In the genomic region with DNA sequence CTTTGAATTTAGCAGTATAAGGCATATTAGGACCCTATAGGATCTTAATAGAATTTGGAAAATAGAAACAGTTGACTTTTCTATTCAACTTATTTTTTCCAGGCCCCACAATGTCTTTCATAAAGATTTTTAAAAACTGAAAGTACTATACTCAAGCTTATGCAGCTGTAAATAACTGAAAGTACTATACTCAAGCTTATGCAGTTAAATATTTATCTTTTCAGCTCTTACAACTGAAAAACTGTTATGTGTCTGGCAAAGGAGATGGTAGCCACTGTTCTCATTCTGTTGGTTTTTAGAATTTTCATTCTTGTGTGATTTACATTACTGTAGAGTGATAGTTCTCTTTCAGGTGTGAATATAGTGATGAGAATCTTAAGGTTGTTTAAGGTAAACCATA, we compare ENCODE assay signal across 26 cellular contexts. TPM values are rescaled to one million over a fixed set of nuclear protein-coding genes. Genes with fewer than 3 reads are reported as not detected.
DNase-seq lines count a peak whose midpoint lies in the region; ATAC-seq, FAIRE-seq and TF ChIP-seq lines count a peak whose summit lies in the region.
"Had no signal": no experiment of that assay in that cellular context is flagged by ENCODE, and none has a peak within 500 bp of the region (broad histone marks: within the 10 kb centered on the region; RNA-seq: fewer than 3 reads in every experiment).

No MANE protein-coding gene starts in this region.

- peaks cover 8% of the 10 kb centered on the region; the same call in 1 of the 2 replicates for H3K4me1 ChIP-seq in GM23338 (ENCODE audit: insufficient read depth)
- no peaks in the 10 kb centered on the region for H3K4me1 ChIP-seq in GM12878 (ENCODE audit: control insufficient read depth, insufficient read depth, low read length)
- H3K4me1 ChIP-seq in Caco-2, result peaks cover 19% of the 10 kb centered on the region

- H3K4me3 ChIP-seq in GM23338, result no peak overlapping the region
- H3K4me3 ChIP-seq in GM12878, result no peak overlapping the region
- H3K4me3 ChIP-seq in Caco-2 (ENCODE audit: low read depth, low read length), result no peak overlapping the region
- H3K4me3 ChIP-seq: body of pancreas, SK-N-MC had no signal

- TF ChIP-seq CTCF in GM23338 (conservative IDR thresholded peaks at IDR 0.05; ENCODE audit: low read depth in 2 of 2) (no peak), GM12878 (IDR thresholded peaks at IDR 0.05 in 2 of 3, conservative IDR thresholded peaks at IDR 0.05 in 1 of 3; ENCODE audit: control insufficient read depth in 2 of 3, extremely low read depth in 1 of 3, insufficient read depth in 1 of 3, low read depth in 3 of 3, low read length in 3 of 3) (no peak), osteocyte (IDR thresholded peaks at IDR 0.05) (no peak), Caco-2 (IDR thresholded peaks at IDR 0.05; ENCODE audit: insufficient read depth in 1 of 2, low read depth in 1 of 2, low read length in 1 of 2, severe bottlenecking in 1 of 2, unreplicated experiment in 1 of 2) (no peak)

- H4K20me1 ChIP-seq in GM23338 (replicated peaks; ENCODE audit: insufficient read depth) (peaks cover 3% of the 10 kb centered on the region; the same call in 1 of the 2 replicates), GM12878 (ENCODE audit: control insufficient read depth, insufficient read depth) (no peaks in the 10 kb centered on the region)

- H3K27me3 Mint-ChIP-seq in GM23338 (ENCODE audit: insufficient read depth, low read depth, poor library complexity), result peaks cover 2% of the 10 kb centered on the region
- no peaks in the 10 kb centered on the region for H3K27me3 Mint-ChIP-seq in osteocyte (ENCODE audit: unreplicated experiment)
- H3K27me3 Mint-ChIP-seq in activated CD4-positive, alpha-beta T cell treated with anti-CD3 and anti-CD28 coated beads, Interleukin-2, amount 10 ng/mL, durations not matched to agents 7 days and 5 days, result no peaks in the 10 kb centered on the region
- no peaks in the 10 kb centered on the region for H3K27me3 Mint-ChIP-seq in Caco-2 (ENCODE audit: insufficient read depth, unreplicated experiment)
- H3K27me3 Mint-ChIP-seq: activated naive CD8-positive, alpha-beta T cell treated with anti-CD3 and anti-CD28 coated beads, Interleukin-2, amount 50 U/mL, for 24 hours; progenitor cell of endocrine pancreas had no signal

- H3K27ac ChIP-seq in GM23338 (ENCODE audit: low read depth) (no peak overlapping the region), GM12878 (ENCODE audit: control insufficient read depth, insufficient read depth) (no peak overlapping the region)
- H3K27ac ChIP-seq: KMS-11 had no signal

- intact Hi-C loops in GM12878 (cut with micrococcal nuclease; ENCODE audit: unreplicated experiment) (no loop called here), Caco-2 (cut with micrococcal nuclease; ENCODE audit: unreplicated experiment) (no loop called here)

- H3K79me2 ChIP-seq in GM23338 (replicated peaks; ENCODE audit: insufficient read depth), result peaks cover 98% of the 10 kb centered on the region
- peaks cover 55% of the 10 kb centered on the region for H3K79me2 ChIP-seq in GM12878 (ENCODE audit: control insufficient read depth, insufficient read depth, low read length)

- ATAC-seq in GM18511 (IDR thresholded peaks at IDR 0.05; ENCODE audit: unreplicated experiment) (peak; percentile 48), GM23338 (no peak), GM12878 (peak; percentile 52), GM18519 (IDR thresholded peaks at IDR 0.05; ENCODE audit: low FRiP score, unreplicated experiment) (no peak)
- ATAC-seq: activated naive CD8-positive, alpha-beta T cell treated with anti-CD3 and anti-CD28 coated beads, Interleukin-2, amount 50 U/mL, for 24 hours; body of pancreas; left ventricle myocardium superior had no signal

- no peak overlapping the region for H3K4me3 Mint-ChIP-seq in GM23338
- no peak overlapping the region for H3K4me3 Mint-ChIP-seq in osteocyte (ENCODE audit: unreplicated experiment)
- no peak overlapping the region for H3K4me3 Mint-ChIP-seq in activated CD4-positive, alpha-beta T cell treated with anti-CD3 and anti-CD28 coated beads, Interleukin-2, amount 10 ng/mL, durations not matched to agents 7 days and 5 days
- H3K4me3 Mint-ChIP-seq in Caco-2 (ENCODE audit: unreplicated experiment), result no peak overlapping the region
- H3K4me3 Mint-ChIP-seq: activated naive CD8-positive, alpha-beta T cell treated with anti-CD3 and anti-CD28 coated beads, Interleukin-2, amount 50 U/mL, for 24 hours; endodermal cell had no signal

- H2AFZ ChIP-seq in GM23338, result no peak overlapping the region
- no peak overlapping the region for H2AFZ ChIP-seq in GM12878 (ENCODE audit: control insufficient read depth, low read depth, low read length)

- no peaks in the 10 kb centered on the region for H3K9me3 ChIP-seq in GM12878 (replicated peaks; ENCODE audit: control insufficient read depth, insufficient read depth, low read length)
- H3K9me3 ChIP-seq in Caco-2, result no peaks in the 10 kb centered on the region
- H3K9me3 ChIP-seq: body of pancreas had no signal

- no peaks in the 10 kb centered on the region for H3K36me3 ChIP-seq in GM23338 (ENCODE audit: insufficient read depth)
- H3K36me3 ChIP-seq in GM12878 (ENCODE audit: control insufficient read depth in 2 of 2, insufficient read depth in 2 of 2, low read length in 1 of 2), result no peaks in the 10 kb centered on the region
- H3K36me3 ChIP-seq in Caco-2 (ENCODE audit: control insufficient read depth, insufficient read depth, low read length), result no peaks in the 10 kb centered on the region

- in situ Hi-C loops in GM12878 (cut with MboI), result no loop called here

- DNase-seq in GM23338 (ENCODE audit: low spot score) (no peak), GM12878 (ENCODE audit: low read depth, low spot score) (no peak), osteocyte (ENCODE audit: extremely low spot score, unreplicated experiment) (no peak), Caco-2 (no peak), T1000 (lab: John Stamatoyannopoulos, UW) (no peak)
- DNase-seq in activated CD4-positive, alpha-beta T cell treated with anti-CD3 and anti-CD28 coated beads, Interleukin-2, amount 10 ng/mL, durations not matched to agents 7 days and 5 days, result no peak
- DNase-seq: activated CD4-positive, alpha-beta T cell treated with anti-CD3 and anti-CD28 coated beads, Interleukin-2, amount 50 U/mL, for 48 hours; activated gamma-delta T cell; activated naive CD8-positive, alpha-beta T cell treated with anti-CD3 and anti-CD28 coated beads, Interleukin-2, amount 50 U/mL, for 24 hours; body of pancreas; C1 segment of cervical spinal cord; endodermal cell; left ventricle myocardium superior; midbrain; MV-4-11; NCI-H1694 treated with DMSO at 0.1 percent for 48 hours; NCI-H2171 treated with DMSO at 0.1 percent for 48 hours; NCI-H526 treated with DMSO at 0.1 percent for 48 hours; RPMI8226 had no signal

- POLR2A ChIA-PET in GM12878 (lab: Charles Lee) (interaction anchor here (1.1 to 2.6 kb wide), 2 partner anchors 11 to 209 kb away, joined by 3 to 11 read pairs; no protein-coding TSS in a partner anchor), Caco-2 (lab: Charles Lee) (no interaction called here)
- POLR2A ChIA-PET in activated CD4-positive, alpha-beta T cell treated with anti-CD3 and anti-CD28 coated beads, Interleukin-2, amount 10 ng/mL, durations not matched to agents 7 days and 5 days (lab: Charles Lee), result no interaction called here

- no peaks in the 10 kb centered on the region for H3F3A ChIP-seq in GM23338 (replicated peaks; ENCODE audit: low read depth)

- BruUV-seq in GM12878 (replicated peaks; lab: Mats Ljungman, UMichigan), result no TSS peak
- no TSS peak for BruUV-seq in Caco-2 (replicated peaks; lab: Mats Ljungman, UMichigan)

- H3K27ac Mint-ChIP-seq in GM23338, result no peak overlapping the region
- peak overlapping the region; percentile 53 for H3K27ac Mint-ChIP-seq in osteocyte (ENCODE audit: unreplicated experiment)
- H3K27ac Mint-ChIP-seq in activated CD4-positive, alpha-beta T cell treated with anti-CD3 and anti-CD28 coated beads, Interleukin-2, amount 10 ng/mL, durations not matched to agents 7 days and 5 days, result no peak overlapping the region
- H3K27ac Mint-ChIP-seq in Caco-2 (ENCODE audit: unreplicated experiment), result no peak overlapping the region
- H3K27ac Mint-ChIP-seq: activated naive CD8-positive, alpha-beta T cell treated with anti-CD3 and anti-CD28 coated beads, Interleukin-2, amount 50 U/mL, for 24 hours; endodermal cell; progenitor cell of endocrine pancreas had no signal

- SMC1A ChIA-PET in GM12878 (lab: Charles Lee; ENCODE audit: uncharacterized antibody, unreplicated experiment), result interaction anchor here (1.1 to 2.1 kb wide), 6 partner anchors 8 to 469 kb away, joined by 3 to 8 read pairs (median 5); no protein-coding TSS in a partner anchor

- RAD21 ChIA-PET in GM12878 (lab: Charles Lee; ENCODE audit: unreplicated experiment), result no interaction called here

- H3K9me3 Mint-ChIP-seq in GM23338 (no peaks in the 10 kb centered on the region), osteocyte (ENCODE audit: unreplicated experiment) (no peaks in the 10 kb centered on the region), Caco-2 (ENCODE audit: unreplicated experiment) (no peaks in the 10 kb centered on the region)
- H3K9me3 Mint-ChIP-seq in activated CD4-positive, alpha-beta T cell treated with anti-CD3 and anti-CD28 coated beads, Interleukin-2, amount 10 ng/mL, durations not matched to agents 7 days and 5 days, result no peaks in the 10 kb centered on the region
- H3K9me3 Mint-ChIP-seq: activated naive CD8-positive, alpha-beta T cell treated with anti-CD3 and anti-CD28 coated beads, Interleukin-2, amount 50 U/mL, for 24 hours; endodermal cell had no signal

- H3K4me2 ChIP-seq in GM23338, result peak overlapping the region; percentile 1; the same call in 1 of the 2 replicates
- H3K4me2 ChIP-seq in GM12878 (ENCODE audit: control insufficient read depth, insufficient read depth), result no peak overlapping the region
- H3K4me2 ChIP-seq: KMS-11 had no signal

- peaks cover 6% of the 10 kb centered on the region; the same call in 1 of the 3 replicates for H3K4me1 Mint-ChIP-seq in GM23338
- peaks cover 57% of the 10 kb centered on the region for H3K4me1 Mint-ChIP-seq in osteocyte (ENCODE audit: unreplicated experiment)
- H3K4me1 Mint-ChIP-seq in activated CD4-positive, alpha-beta T cell treated with anti-CD3 and anti-CD28 coated beads, Interleukin-2, amount 10 ng/mL, durations not matched to agents 7 days and 5 days, result peaks cover 8% of the 10 kb centered on the region
- H3K4me1 Mint-ChIP-seq in Caco-2 (ENCODE audit: low read depth, unreplicated experiment), result peaks cover 18% of the 10 kb centered on the region

- H3K27me3 ChIP-seq in GM23338 (ENCODE audit: insufficient read depth), result no peaks in the 10 kb centered on the region
- no peaks in the 10 kb centered on the region for H3K27me3 ChIP-seq in GM12878 (replicated peaks in 1 of 2; ENCODE audit: control insufficient read depth in 2 of 2, insufficient read depth in 2 of 2, low read length in 1 of 2)
- no peaks in the 10 kb centered on the region for H3K27me3 ChIP-seq in Caco-2 (replicated peaks; ENCODE audit: control insufficient read depth, insufficient read depth, low read length)
- H3K27me3 ChIP-seq: body of pancreas had no signal

- no peak overlapping the region for H3K9ac ChIP-seq in GM12878 (ENCODE audit: control insufficient read depth, insufficient read depth, low read length)
- H3K9ac ChIP-seq: KMS-11 had no signal

- H3K36me3 Mint-ChIP-seq in GM23338 (ENCODE audit: low read depth) (no peaks in the 10 kb centered on the region), osteocyte (ENCODE audit: unreplicated experiment) (peaks cover 2% of the 10 kb centered on the region), Caco-2 (ENCODE audit: insufficient read depth, unreplicated experiment) (peaks cover 6% of the 10 kb centered on the region)
- peaks cover 2% of the 10 kb centered on the region for H3K36me3 Mint-ChIP-seq in activated CD4-positive, alpha-beta T cell treated with anti-CD3 and anti-CD28 coated beads, Interleukin-2, amount 10 ng/mL, durations not matched to agents 7 days and 5 days (ENCODE audit: low read depth)

- TF ChIP-seq POLR2A in GM12878 (IDR thresholded peaks at IDR 0.05; ENCODE audit: low read depth, low read length), result no peak

- no peak for FAIRE-seq in GM12878 (lab: Jason Lieb, UNC)
- FAIRE-seq: H1, HTR-8/SVneo had no signal

- no peaks in the 10 kb centered on the region for H3K9me2 ChIP-seq in GM23338 (ENCODE audit: insufficient read depth)

- TF ChIP-seq EP300 in GM12878 (IDR thresholded peaks at IDR 0.05; ENCODE audit: borderline replicate concordance in 1 of 2, control insufficient read depth in 1 of 2, low read depth in 2 of 2, low read length in 2 of 2), result no peak

- TF ChIP-seq RAD21 in GM12878 (IDR thresholded peaks at IDR 0.05; ENCODE audit: insufficient read depth, low read depth, low read length), result no peak

- CTCF ChIA-PET in GM12878 (lab: Yijun Ruan, JAX), result interaction anchor here (0.7 to 1.4 kb wide), 5 partner anchors 10 to 442 kb away, joined by 3 to 9 read pairs (median 3); no protein-coding TSS in a partner anchor
- CTCF ChIA-PET in activated CD4-positive, alpha-beta T cell treated with anti-CD3 and anti-CD28 coated beads, Interleukin-2, amount 10 ng/mL, durations not matched to agents 7 days and 5 days (lab: Charles Lee), result no interaction called here
- CTCF ChIA-PET in Caco-2 (lab: Charles Lee), result no interaction called here

RNA-seq across cellular contexts. Expression of gene HIPK3, which starts 16.5 kb away (rescaled TPM):
- 20.5 and 29.8 TPM in 2 replicates for total RNA-seq in GM23338 (2014; rRNA removed; shearing (Covaris generic))
- 4.7 and 5.5 TPM in 2 replicates for polyA plus RNA-seq in GM23338 (2016; fragmentation: Nextera tagmentation; extraction: Ambion mirVana)
- 54.4 and 55.2 TPM in 2 replicates for total RNA-seq in GM12878 (2013; cell fraction: nucleolus; rRNA removed)
- 18.0 and 19.6 TPM in 2 replicates for total RNA-seq in GM12878 (2014; rRNA removed)
- 17.8 and 18.0 TPM in 2 replicates for total RNA-seq in GM12878 (2014; rRNA removed; fragmentation: Illumina TruSeq; extraction: Trizol)
- 26.5 and 26.6 TPM in 2 replicates for total RNA-seq in GM12878 (2021)
- polyA plus RNA-seq in GM12878 (2011; ENCODE audit: low read depth), result 6.5 TPM
- 25.6 and 30.8 TPM in 2 replicates for polyA plus RNA-seq in GM12878 (2011; rRNA removed)
- 13.2 and 14.1 TPM in 2 replicates for polyA plus RNA-seq in GM12878 (2011; cell fraction: cytosol; rRNA removed)
- polyA plus RNA-seq in GM12878 (2011; cell fraction: nucleus; rRNA removed), result 17.5 and 20.7 TPM in 2 replicates
- 9.2 and 11.1 TPM in 2 replicates for polyA plus RNA-seq in GM12878 (2012)
- 14.5 and 19.0 TPM in 2 replicates for polyA plus RNA-seq in GM12878 (2014; fragmentation: Illumina TruSeq; extraction: Trizol)
- polyA plus RNA-seq in GM12878 (2014; fragmentation: Nextera tagmentation; extraction: Ambion mirVana), result 1 to 10 TPM; 3.4 to 9.5 TPM
- polyA plus RNA-seq in GM12878 (2014; rRNA removed), result 8.1 and 9.3 TPM in 2 replicates
- polyA plus RNA-seq in GM12878 (2016; fragmentation: Nextera tagmentation; extraction: Ambion mirVana), result 10 to 100 TPM; 12.0 to 12.6 TPM
- 69.8 and 103 TPM in 2 replicates for polyA minus RNA-seq in GM12878 (2011; rRNA and poly(A)+ RNA removed)
- polyA minus RNA-seq in GM12878 (2011; cell fraction: cytosol; rRNA and poly(A)+ RNA removed), result 31.3 and 37.4 TPM in 2 replicates
- 18.3 and 20.6 TPM in 2 replicates for polyA minus RNA-seq in GM12878 (2011; cell fraction: nucleus; rRNA and poly(A)+ RNA removed)
- 78.8 and 80.7 TPM in 2 replicates for total RNA-seq in osteocyte
- 10 to 100 TPM; 41.3 to 43.8 TPM for total RNA-seq in activated CD4-positive, alpha-beta T cell treated with anti-CD3 and anti-CD28 coated beads, Interleukin-2, amount 10 ng/mL, durations not matched to agents 7 days and 5 days
- total RNA-seq in Caco-2 (2022), result 64.0 and 68.5 TPM in 2 replicates

Comparison
In these comparisons a context has a peak if more than half of its experiments do, and no peak if none do; other contexts are left out.
1. ATAC-seq: peak in GM18511 (single experiment) and GM12878 (single experiment); none in GM23338 (single experiment) and GM18519 (single experiment).